ENCODE assay signal across 8 cellular contexts in genomic region chr17:30291571-30292489, GRCh38. TPM values are rescaled to one million over a fixed set of nuclear protein-coding genes. Genes with fewer than 3 reads are reported as not detected.
DNase-seq lines count a peak whose midpoint lies in the region; ATAC-seq, FAIRE-seq and TF ChIP-seq lines count a peak whose summit lies in the region.

TSS of gene BLMH (minus strand) at chr17:30291944. CDS start at chr17:30291819, 125 bp downstream.

- H2AK5ac ChIP-seq in H1 (ENCODE audit: low read depth, low read length): no peak within 1 kb of the TSS
- no peak within 1 kb of the TSS for H2AK5ac ChIP-seq in mesenchymal stem cell (ENCODE audit: low read length, severe bottlenecking)

- 2% methylated on average over 37 of the region's 99 CpGs; no CpG with 5 or more reads in 1 of the 2 experiments for WGBS in H1 (ENCODE audit: extremely low coverage in 1 of 2, insufficient coverage in 1 of 2, insufficient read length in 1 of 2, insufficient replicate concordance in 2 of 2, low coverage in 1 of 2, low lambda C conversion rate in 2 of 2, missing lambda C conversion rate in 1 of 2), 2 experiments
- under 1% methylated on average over 69 of the region's 99 CpGs for WGBS in mesenchymal stem cell

- ATAC-seq in GM18867 (IDR thresholded peaks at IDR 0.05; ENCODE audit: unreplicated experiment) (peak; percentile 82), HG03135 (IDR thresholded peaks at IDR 0.05; ENCODE audit: unreplicated experiment) (peak; percentile 61)

- H3K14ac ChIP-seq in H1 (ENCODE audit: insufficient read length): no peak within 1 kb of the TSS
- H3K14ac ChIP-seq in mesenchymal stem cell (ENCODE audit: low read length in 2 of 2): peak within 1 kb of the TSS; percentile 66 to 77

- H3K9ac ChIP-seq in H1 (replicated peaks in 1 of 4; ENCODE audit: extremely low read depth in 1 of 4, low read depth in 3 of 4, low read length in 3 of 4) (peak within 1 kb of the TSS; percentile 58 to 84 (median 72)), mesenchymal stem cell (ENCODE audit: low read length) (peak within 1 kb of the TSS; percentile 89)

- no peak within 1 kb of the TSS for H3K56ac ChIP-seq in H1 (replicated peaks; ENCODE audit: insufficient read length, low read depth, low read length)

- H3K4me2 ChIP-seq in H1 (ENCODE audit: insufficient read depth in 1 of 2, low read depth in 2 of 2, low read length in 2 of 2) (peak within 1 kb of the TSS; percentile 89 to 91), mesenchymal stem cell (ENCODE audit: low read length, poor library complexity, severe bottlenecking) (peak within 1 kb of the TSS; percentile 92)

- H4K91ac ChIP-seq in H1 (replicated peaks; ENCODE audit: insufficient read length, low read length): no peak within 1 kb of the TSS
- peak within 1 kb of the TSS; percentile 74 for H4K91ac ChIP-seq in mesenchymal stem cell (ENCODE audit: low read length)

- 0 out of 4 replicates have a peak, but pooled peaks of 1 of the 3 experiments have one; percentile 0 for TF ChIP-seq CTCF in H1 (IDR thresholded peaks at IDR 0.05; ENCODE audit: control extremely low read depth in 1 of 3, insufficient read depth in 1 of 3, low read depth in 1 of 3, low read length in 3 of 3)

- POLR2A ChIA-PET in H1 (lab: Charles Lee; ENCODE audit: partially characterized antibody): interaction anchor here (0.8 to 2.0 kb wide), 14 partner anchors 9 to 185 kb away, joined by 3 to 9 read pairs (median 3); partner anchors contain the start of genes GOSR1 and NSRP1

- H3K9me3 ChIP-seq in H1 (ENCODE audit: insufficient read depth in 2 of 2, low read depth in 1 of 2, low read length in 1 of 2) (no peaks in the 10 kb centered on the region), mesenchymal stem cell (ENCODE audit: control insufficient read depth, low read length) (no peaks in the 10 kb centered on the region)

- H2BK15ac ChIP-seq in H1 (ENCODE audit: low read length) (no peak within 1 kb of the TSS), mesenchymal stem cell (ENCODE audit: low read depth, poor library complexity, severe bottlenecking) (peak within 1 kb of the TSS; percentile 95)

- H4K8ac ChIP-seq in H1 (ENCODE audit: extremely low read depth, insufficient read depth, low read length) (peak within 1 kb of the TSS; percentile 87), mesenchymal stem cell (ENCODE audit: low read length) (peak within 1 kb of the TSS; percentile 96)

- H3K4me3 ChIP-seq in H1 (ENCODE audit: extremely low read depth in 1 of 4, insufficient read depth in 2 of 4, low read depth in 3 of 4, low read length in 4 of 4) (peak within 1 kb of the TSS; percentile 74 to 97 (median 86)), mesenchymal stem cell (ENCODE audit: insufficient read depth in 1 of 2, low read depth in 1 of 2, low read length in 2 of 2) (peak within 1 kb of the TSS; percentile 90 to 94)

- H3K4ac ChIP-seq in H1 (replicated peaks; ENCODE audit: insufficient read length, low read depth, low read length) (no peak within 1 kb of the TSS), mesenchymal stem cell (ENCODE audit: low read depth in 1 of 2, low read length in 2 of 2) (peak within 1 kb of the TSS; percentile 15 to 47)

- no peak within 1 kb of the TSS for H3K23ac ChIP-seq in H1 (ENCODE audit: insufficient read length)
- peak within 1 kb of the TSS; percentile 63 to 67 for H3K23ac ChIP-seq in mesenchymal stem cell (ENCODE audit: low read length in 2 of 2)

- H3K27ac ChIP-seq in H1 (ENCODE audit: low read depth, low read length) (peak within 1 kb of the TSS; percentile 59; the same call in 1 of the 2 replicates), mesenchymal stem cell (ENCODE audit: low read length, poor library complexity, severe bottlenecking) (no peak within 1 kb of the TSS)

- H3K18ac ChIP-seq in H1 (ENCODE audit: extremely low read depth, low read length) (peak within 1 kb of the TSS; percentile 5; the same call in 1 of the 2 replicates), mesenchymal stem cell (ENCODE audit: low read depth in 1 of 2, low read length in 2 of 2) (peak within 1 kb of the TSS; percentile 79 to 87)

- TF ChIP-seq RAD21 in H1 (IDR thresholded peaks at IDR 0.05 in 1 of 2, conservative IDR thresholded peaks at IDR 0.05 in 1 of 2; ENCODE audit: low read depth in 2 of 2, low read length in 2 of 2): no peak

- no peak for FAIRE-seq in H1 (lab: Jason Lieb, UNC)

- peaks cover 0 to 12% of the 10 kb centered on the region in 2 experiments; a peak in 2 of 4 replicates for H3K79me2 ChIP-seq in H1 (ENCODE audit: control insufficient read depth in 1 of 2, insufficient read depth in 2 of 2, low read length in 2 of 2)

- H2BK12ac ChIP-seq in H1 (ENCODE audit: low read depth, low read length): no peak within 1 kb of the TSS
- no peak within 1 kb of the TSS for H2BK12ac ChIP-seq in mesenchymal stem cell (ENCODE audit: low read length in 2 of 2)

- H4K20me1 ChIP-seq in H1 (replicated peaks in 1 of 2; ENCODE audit: control insufficient read depth in 1 of 2, insufficient read depth in 2 of 2, low read length in 2 of 2): no peaks in the 10 kb centered on the region

- H2AFZ ChIP-seq in H1 (ENCODE audit: low read length): peak within 1 kb of the TSS; percentile 93
- H2AFZ ChIP-seq in mesenchymal stem cell (ENCODE audit: low read depth, low read length): peak within 1 kb of the TSS; percentile 3

- TF ChIP-seq EP300 in H1 (IDR thresholded peaks at IDR 0.05; ENCODE audit: borderline replicate concordance in 1 of 2, low read depth in 2 of 2, low read length in 2 of 2): no peak

- H2BK20ac ChIP-seq in H1 (ENCODE audit: low read length): no peak within 1 kb of the TSS

- peaks cover 3% of the 10 kb centered on the region for H3K79me1 ChIP-seq in H1 (ENCODE audit: low read depth, low read length)
- peaks cover 7% of the 10 kb centered on the region for H3K79me1 ChIP-seq in mesenchymal stem cell (replicated peaks; ENCODE audit: low read length, poor library complexity, severe bottlenecking)

- peak; percentile 96 for DNase-seq in AG08395 (ENCODE audit: low spot score)
- DNase-seq in NCI-H774 (lab: John Stamatoyannopoulos, UW): peak; percentile 84
- peak; percentile 72 to 76 for DNase-seq in activated CD8-positive, alpha-beta memory T cell treated with anti-CD3 and anti-CD28 coated beads for 4 hours (ENCODE audit: low read depth in 2 of 2)
- peak; percentile 39 to 82 for DNase-seq in H1 (ENCODE audit: low read depth in 1 of 2, low spot score in 2 of 2)
- peak; percentile 82 for DNase-seq in mesenchymal stem cell
- peak; percentile 72 for DNase-seq in stimulated activated CD8-positive, alpha-beta memory T cell treated with anti-CD3 and anti-CD28 coated beads, Interleukin-12 subunit alpha, Interleukin-12 subunit beta, amount 100 ng/mL, for 24 hours (ENCODE audit: extremely low read depth)

- H4K5ac ChIP-seq in H1 (ENCODE audit: insufficient read length, low read depth, low read length): no peak within 1 kb of the TSS

- CTCF ChIA-PET in H1 (lab: Charles Lee; ENCODE audit: partially characterized antibody): interaction anchor here (0.9 to 1.9 kb wide), 6 partner anchors 9 to 167 kb away, joined by 3 to 5 read pairs (median 4); no protein-coding TSS in a partner anchor

- peaks cover 0 to 2% (median 0%) of the 10 kb centered on the region in 4 experiments; a peak in 2 of 7 replicates for H3K27me3 ChIP-seq in H1 (replicated peaks in 1 of 4; ENCODE audit: control insufficient read depth in 3 of 4, extremely low read depth in 1 of 4, insufficient read depth in 3 of 4, low read length in 3 of 4)
- H3K27me3 ChIP-seq in mesenchymal stem cell (ENCODE audit: control insufficient read depth in 1 of 2, insufficient read depth in 1 of 2, low read length in 2 of 2): no peaks in the 10 kb centered on the region

- H2BK5ac ChIP-seq in H1 (ENCODE audit: low read depth, low read length): no peak within 1 kb of the TSS
- H2BK5ac ChIP-seq in mesenchymal stem cell (ENCODE audit: low read depth, low read length, poor library complexity, severe bottlenecking): no peak within 1 kb of the TSS

- H2BK120ac ChIP-seq in H1 (replicated peaks; ENCODE audit: low read depth, low read length): no peak within 1 kb of the TSS
- H2BK120ac ChIP-seq in mesenchymal stem cell (ENCODE audit: low read depth, low read length): peak within 1 kb of the TSS; percentile 66

- H3K23me2 ChIP-seq in H1 (ENCODE audit: low read depth, low read length): peaks cover 6% of the 10 kb centered on the region; the same call in 1 of the 2 replicates

- H3K36me3 ChIP-seq in H1 (ENCODE audit: control insufficient read depth in 2 of 4, insufficient read depth in 4 of 4, low read length in 3 of 4) (peaks cover 0 to 23% (median 7%) of the 10 kb centered on the region in 4 experiments; a peak in 5 of 8 replicates), mesenchymal stem cell (ENCODE audit: control insufficient read depth in 1 of 2, insufficient read depth in 2 of 2, low read depth in 1 of 2, low read length in 2 of 2) (peaks cover 10 to 25% of the 10 kb centered on the region in 2 experiments)

- H3K4me1 ChIP-seq in H1 (replicated peaks in 1 of 4; ENCODE audit: control insufficient read depth in 3 of 4, insufficient read depth in 4 of 4, low read length in 3 of 4): peaks cover 0 to 5% (median 2%) of the 10 kb centered on the region in 4 experiments; a peak in 3 of 7 replicates
- peaks cover 2% of the 10 kb centered on the region for H3K4me1 ChIP-seq in mesenchymal stem cell (ENCODE audit: control insufficient read depth, insufficient read depth, low read depth, low read length)

- peak; percentile 58 to 82 for TF ChIP-seq POLR2A in H1 (IDR thresholded peaks at IDR 0.05; ENCODE audit: control extremely low read depth in 1 of 2, low read depth in 2 of 2, low read length in 2 of 2)

TF ChIP-seq in H1, 55 proteins besides CTCF, POLR2A, EP300 and RAD21 (continues in another document):
- no peak for TF ChIP-seq SUZ12 (IDR thresholded peaks at IDR 0.05; ENCODE audit: low read length)
- TF ChIP-seq NANOG (IDR thresholded peaks at IDR 0.05; ENCODE audit: insufficient read depth, low read depth, low read length, poor library complexity, severe bottlenecking): no peak
- TF ChIP-seq EGR1 (IDR thresholded peaks at IDR 0.05; ENCODE audit: borderline replicate concordance, low read depth, low read length): peak; percentile 31; the same call in 1 of the 2 replicates
- peak; percentile 63 for TF ChIP-seq KDM4A (IDR thresholded peaks at IDR 0.05; ENCODE audit: low read depth, low read length, severe bottlenecking)
- no peak for TF ChIP-seq RXRA (IDR thresholded peaks at IDR 0.05; ENCODE audit: insufficient read depth, low read depth, low read length)
- TF ChIP-seq EZH2 (IDR thresholded peaks at IDR 0.05; ENCODE audit: low read depth, low read length, severe bottlenecking): no peak

RNA-seq across cellular contexts. Expression of gene BLMH, which starts in this region (rescaled TPM):
- total RNA-seq in H1 (2021; fragmentation: NEBNext Ultra II Directional; extraction: Animal tissue kit (Norgen Biotek cat#: 25700)): 74.3 and 75.3 TPM in 2 replicates
- 17.4 and 18.2 TPM in 2 replicates for polyA plus RNA-seq in H1 (2011; rRNA removed)
- polyA plus RNA-seq in H1 (2011; cell fraction: cytosol; rRNA removed): 28.5 TPM
- 20.8 TPM for polyA plus RNA-seq in H1 (2011; cell fraction: nucleus; rRNA removed)
- polyA plus RNA-seq in H1 (2012, experiment 1 of 2): 56.2 to 61.6 TPM (median 58.9 TPM) in 4 replicates
- polyA plus RNA-seq in H1 (2012, experiment 2 of 2): 9.5 TPM
- 37.4 TPM for polyA plus RNA-seq in H1 (2013, experiment 1 of 2)
- polyA plus RNA-seq in H1 (2013, experiment 2 of 2): 37.7 TPM
- 22.4 and 28.0 TPM in 2 replicates for polyA minus RNA-seq in H1 (2011; rRNA and poly(A)+ RNA removed)
- polyA minus RNA-seq in H1 (2011; cell fraction: cytosol; rRNA and poly(A)+ RNA removed): 30.7 TPM
- 47.4 TPM for polyA minus RNA-seq in H1 (2011; cell fraction: nucleus; rRNA and poly(A)+ RNA removed)
- 19.7 TPM for polyA plus RNA-seq in mesenchymal stem cell (2013, experiment 1 of 2)
- 20.0 TPM for polyA plus RNA-seq in mesenchymal stem cell (2013, experiment 2 of 2)
